ENCODE assay signal across 9 cellular contexts in genomic region chr14:95233702-95234241, GRCh38.
DNase-seq lines count a peak whose midpoint lies in the region; ATAC-seq and TF ChIP-seq lines count a peak whose summit lies in the region.
"Had no signal": no experiment of that assay in that cellular context is flagged by ENCODE, and none has a peak within 500 bp of the region (broad histone marks: within the 10 kb centered on the region; RNA-seq: fewer than 3 reads in every experiment).

No MANE protein-coding gene starts in this region.

- H3K27ac ChIP-seq in VCaP: peak overlapping the region; percentile 20

- TF ChIP-seq CTCF in VCaP (conservative IDR thresholded peaks at IDR 0.05): no peak

- DNase-seq in renal cortical epithelial cell (ENCODE audit: low read depth) (peak; percentile 70), Kasumi-1 (lab: John Stamatoyannopoulos, UW) (no peak), SW480 (ENCODE audit: low spot score) (no peak), ACHN (no peak), NCI-H1092 treated with DMSO at 0.1 percent for 48 hours (lab: John Stamatoyannopoulos, UW) (no peak)
- DNase-seq: stimulated activated naive CD4-positive, alpha-beta T cell treated with Interleukin-2 at 50 U/mL for 16 hours had no signal

- ATAC-seq in GM18909 (IDR thresholded peaks at IDR 0.05; ENCODE audit: poor library complexity, unreplicated experiment): peak; percentile 96
- peak; percentile 93 for ATAC-seq in HG02884 (IDR thresholded peaks at IDR 0.05; ENCODE audit: unreplicated experiment)

- in situ Hi-C loops in ACHN (cut with HindIII; ENCODE audit: low pct_ligation_motif_present, low pct_unique_long_range_greater_than_20kb, low sequenced_read_pairs): no loop called here
